In genomic region chr6:16238057-16238657, GRCh38 we compare ENCODE assay signal across 8 cellular contexts. TPM values are rescaled to one million over a fixed set of nuclear protein-coding genes. Genes with fewer than 3 reads are reported as not detected.
A peak's percentile ranks its signal among the peaks of the same experiment; 100 is the strongest.
DNase-seq lines count a peak whose midpoint lies in the region; ATAC-seq and TF ChIP-seq lines count a peak whose summit lies in the region.

Gene GMPR (plus strand): TSS chr6:16238587. CDS start chr6:16238694, 107 bp downstream.

- intact Hi-C loops in activated T-helper 2 cell treated with anti-CD3 and anti-CD28 coated beads, Interferon-gamma antibody, Interleukin-2, Interleukin-4, amounts not matched to agents 10 μg/mL and 5 μg/mL and 100 μg/mL, durations not matched to agents 14 hours and 24 hours and 36 hours (cut with micrococcal nuclease), result loop anchor here (5.0 to 10.0 kb wide), 2 partner anchors 84 to 537 kb away; no protein-coding TSS in a partner anchor

- no peak for TF ChIP-seq CTCF in OCI-LY3 (IDR thresholded peaks at IDR 0.05; ENCODE audit: low read depth, low read length)
- TF ChIP-seq CTCF in fibroblast of pulmonary artery (IDR thresholded peaks at IDR 0.05; ENCODE audit: low read length, missing control alignments), result no peak
- TF ChIP-seq CTCF in nephron (IDR thresholded peaks at IDR 0.05; ENCODE audit: unreplicated experiment in 3 of 3), result no peak

- H3K27me3 Mint-ChIP-seq in activated T-helper 2 cell treated with anti-CD3 and anti-CD28 coated beads, Interferon-gamma antibody, Interleukin-2, Interleukin-4, amounts not matched to agents 10 μg/mL and 5 μg/mL and 100 μg/mL, durations not matched to agents 14 hours and 24 hours and 36 hours (ENCODE audit: low read depth), result peaks cover 52% of the 10 kb centered on the region
- H3K27me3 Mint-ChIP-seq in nephron (ENCODE audit: low read depth), result peaks cover 24% of the 10 kb centered on the region
- H3K27me3 Mint-ChIP-seq in stimulated activated naive CD8-positive, alpha-beta T cell treated with anti-CD3 and anti-CD28 coated beads, Interleukin-15, Interleukin-2, amounts not matched to agents 100 ng/mL and 50 ng/mL, for 24 hours, result peaks cover 43% of the 10 kb centered on the region

- H3K4me2 ChIP-seq in OCI-LY3 (ENCODE audit: low read length), result peak within 1 kb of the TSS; percentile 22; the same call in 1 of the 2 replicates

- H3K4me3 ChIP-seq in OCI-LY3 (ENCODE audit: low read length) (no peak within 1 kb of the TSS), fibroblast of pulmonary artery (replicated peaks; ENCODE audit: low read depth, low read length) (peak within 1 kb of the TSS; percentile 70)

- H2AFZ ChIP-seq in OCI-LY3 (ENCODE audit: low read depth, low read length), result no peak within 1 kb of the TSS

- no peaks in the 10 kb centered on the region for H3K36me3 ChIP-seq in OCI-LY3 (replicated peaks; ENCODE audit: low read depth, low read length)

- H3K4me1 ChIP-seq in OCI-LY3 (ENCODE audit: low read length), result peaks cover 13% of the 10 kb centered on the region

- ATAC-seq in HG03064 (IDR thresholded peaks at IDR 0.05; ENCODE audit: low read depth, unreplicated experiment), result peak; percentile 49

- DNase-seq in NCI-H1417 (lab: John Stamatoyannopoulos, UW) (peak; percentile 23 to 70 (median 64)), NCI-H1417 treated with DMSO at 0.1 percent for 48 hours (lab: John Stamatoyannopoulos, UW) (no peak), fibroblast of pulmonary artery (ENCODE audit: low read depth) (peak; percentile 59)
- peak; percentile 78 for DNase-seq in activated T-helper 2 cell treated with anti-CD3 and anti-CD28 coated beads, Interferon-gamma antibody, Interleukin-2, Interleukin-4, amounts not matched to agents 10 μg/mL and 5 μg/mL and 100 μg/mL, durations not matched to agents 14 hours and 24 hours and 36 hours (ENCODE audit: low spot score)

- no peak within 1 kb of the TSS for H3K27ac Mint-ChIP-seq in activated T-helper 2 cell treated with anti-CD3 and anti-CD28 coated beads, Interferon-gamma antibody, Interleukin-2, Interleukin-4, amounts not matched to agents 10 μg/mL and 5 μg/mL and 100 μg/mL, durations not matched to agents 14 hours and 24 hours and 36 hours
- H3K27ac Mint-ChIP-seq in nephron, result peak within 1 kb of the TSS; percentile 36 to 52 (median 37)
- peak within 1 kb of the TSS; percentile 36 for H3K27ac Mint-ChIP-seq in stimulated activated naive CD8-positive, alpha-beta T cell treated with anti-CD3 and anti-CD28 coated beads, Interleukin-15, Interleukin-2, amounts not matched to agents 100 ng/mL and 50 ng/mL, for 24 hours

- H3K4me1 Mint-ChIP-seq in activated T-helper 2 cell treated with anti-CD3 and anti-CD28 coated beads, Interferon-gamma antibody, Interleukin-2, Interleukin-4, amounts not matched to agents 10 μg/mL and 5 μg/mL and 100 μg/mL, durations not matched to agents 14 hours and 24 hours and 36 hours (ENCODE audit: low read depth), result peaks cover 24% of the 10 kb centered on the region
- H3K4me1 Mint-ChIP-seq in nephron, result peaks cover 55% of the 10 kb centered on the region
- peaks cover 28% of the 10 kb centered on the region for H3K4me1 Mint-ChIP-seq in stimulated activated naive CD8-positive, alpha-beta T cell treated with anti-CD3 and anti-CD28 coated beads, Interleukin-15, Interleukin-2, amounts not matched to agents 100 ng/mL and 50 ng/mL, for 24 hours (ENCODE audit: low read depth)

- H3K9ac ChIP-seq in OCI-LY3 (ENCODE audit: low read length), result no peak within 1 kb of the TSS

- peaks cover 30% of the 10 kb centered on the region for H3K27me3 ChIP-seq in OCI-LY3 (ENCODE audit: low read depth, low read length)

- H3K79me2 ChIP-seq in OCI-LY3 (ENCODE audit: low read length), result no peaks in the 10 kb centered on the region

- H3K9me3 ChIP-seq in OCI-LY3 (ENCODE audit: insufficient read depth, low read length), result no peaks in the 10 kb centered on the region

- H4K20me1 ChIP-seq in OCI-LY3 (ENCODE audit: insufficient read depth, low read length), result no peaks in the 10 kb centered on the region

- peak within 1 kb of the TSS; percentile 78 for H3K4me3 Mint-ChIP-seq in activated T-helper 2 cell treated with anti-CD3 and anti-CD28 coated beads, Interferon-gamma antibody, Interleukin-2, Interleukin-4, amounts not matched to agents 10 μg/mL and 5 μg/mL and 100 μg/mL, durations not matched to agents 14 hours and 24 hours and 36 hours (ENCODE audit: low read depth)
- H3K4me3 Mint-ChIP-seq in nephron, result peak within 1 kb of the TSS; percentile 80 to 93 (median 91)
- peak within 1 kb of the TSS; percentile 86 for H3K4me3 Mint-ChIP-seq in stimulated activated naive CD8-positive, alpha-beta T cell treated with anti-CD3 and anti-CD28 coated beads, Interleukin-15, Interleukin-2, amounts not matched to agents 100 ng/mL and 50 ng/mL, for 24 hours

- no peaks in the 10 kb centered on the region for H3K9me3 Mint-ChIP-seq in activated T-helper 2 cell treated with anti-CD3 and anti-CD28 coated beads, Interferon-gamma antibody, Interleukin-2, Interleukin-4, amounts not matched to agents 10 μg/mL and 5 μg/mL and 100 μg/mL, durations not matched to agents 14 hours and 24 hours and 36 hours
- H3K9me3 Mint-ChIP-seq in nephron, result no peaks in the 10 kb centered on the region
- no peaks in the 10 kb centered on the region for H3K9me3 Mint-ChIP-seq in stimulated activated naive CD8-positive, alpha-beta T cell treated with anti-CD3 and anti-CD28 coated beads, Interleukin-15, Interleukin-2, amounts not matched to agents 100 ng/mL and 50 ng/mL, for 24 hours

- no peak within 1 kb of the TSS for H3K27ac ChIP-seq in OCI-LY3 (ENCODE audit: low read length)

- no peaks in the 10 kb centered on the region for H3K36me3 Mint-ChIP-seq in activated T-helper 2 cell treated with anti-CD3 and anti-CD28 coated beads, Interferon-gamma antibody, Interleukin-2, Interleukin-4, amounts not matched to agents 10 μg/mL and 5 μg/mL and 100 μg/mL, durations not matched to agents 14 hours and 24 hours and 36 hours (ENCODE audit: low read depth)
- H3K36me3 Mint-ChIP-seq in nephron (ENCODE audit: low read depth), result no peaks in the 10 kb centered on the region
- H3K36me3 Mint-ChIP-seq in stimulated activated naive CD8-positive, alpha-beta T cell treated with anti-CD3 and anti-CD28 coated beads, Interleukin-15, Interleukin-2, amounts not matched to agents 100 ng/mL and 50 ng/mL, for 24 hours (ENCODE audit: low read depth), result no peaks in the 10 kb centered on the region

RNA-seq across cellular contexts. Expression of gene GMPR, which starts in this region (rescaled TPM):
- 1.0 and 1.1 TPM in 2 replicates for total RNA-seq in activated T-helper 2 cell treated with anti-CD3 and anti-CD28 coated beads, Interferon-gamma antibody, Interleukin-2, Interleukin-4, amounts not matched to agents 10 μg/mL and 5 μg/mL and 100 μg/mL, durations not matched to agents 14 hours and 24 hours and 36 hours
